ENCODE assay signal across 1 cellular context in genomic region chr20:3927486-3928291, GRCh38.
TF ChIP-seq lines count a peak whose summit lies in the region.

No MANE protein-coding gene starts in this region.

TF ChIP-seq in HepG2, 621 proteins besides CTCF, POLR2A, EP300 and RAD21 (continued from another document and continues in another):
- TF ChIP-seq MYPOP (CRISPR knock-in tag; IDR thresholded peaks at IDR 0.05) (0 out of 2 replicates have a peak, but pooled peaks have one; percentile 46), SMARCE1 (IDR thresholded peaks at IDR 0.05; ENCODE audit: borderline replicate concordance) (no peak), ZNF263 (CRISPR knock-in tag; IDR thresholded peaks at IDR 0.05) (no peak), ELF1 (CRISPR knock-in tag; IDR thresholded peaks at IDR 0.05) (no peak), ZBTB42 (CRISPR knock-in tag; IDR thresholded peaks at IDR 0.05) (no peak), ZNF513 (CRISPR knock-in tag; conservative IDR thresholded peaks at IDR 0.05) (no peak), ZC3H4 (CRISPR knock-in tag; IDR thresholded peaks at IDR 0.05; ENCODE audit: borderline replicate concordance) (peak; percentile 82; the same call in 1 of the 2 replicates), TOPORS (CRISPR knock-in tag; IDR thresholded peaks at IDR 0.05) (0 out of 2 replicates have a peak, but pooled peaks have one; percentile 43), MXI1 (IDR thresholded peaks at IDR 0.05; ENCODE audit: borderline replicate concordance, low read depth, low read length) (no peak), KDM2A (CRISPR knock-in tag; IDR thresholded peaks at IDR 0.05; ENCODE audit: borderline replicate concordance, low read depth) (peak; percentile 72; the same call in 1 of the 2 replicates), EED (CRISPR knock-in tag; IDR thresholded peaks at IDR 0.05) (no peak), ZNF362 (CRISPR knock-in tag; IDR thresholded peaks at IDR 0.05; ENCODE audit: borderline replicate concordance) (no peak), SRSF9 (IDR thresholded peaks at IDR 0.05; ENCODE audit: borderline replicate concordance, insufficient read depth, low read depth, low read length, poor library complexity, severe bottlenecking) (no peak), ZNF747 (CRISPR knock-in tag; IDR thresholded peaks at IDR 0.05; ENCODE audit: borderline replicate concordance) (no peak), NCOA1 (CRISPR knock-in tag; IDR thresholded peaks at IDR 0.05) (no peak), HDAC2 (CRISPR knock-in tag; IDR thresholded peaks at IDR 0.05) (no peak), TBP (CRISPR knock-in tag; IDR thresholded peaks at IDR 0.05) (no peak), HMGXB3 (CRISPR knock-in tag; IDR thresholded peaks at IDR 0.05; ENCODE audit: borderline replicate concordance) (no peak), MAZ (IDR thresholded peaks at IDR 0.05; ENCODE audit: borderline replicate concordance, low read depth, low read length) (no peak), MAZ (CRISPR knock-in tag; IDR thresholded peaks at IDR 0.05; ENCODE audit: low read depth) (no peak), ZNF605 (CRISPR knock-in tag; IDR thresholded peaks at IDR 0.05) (no peak), POLR2AphosphoS2 (IDR thresholded peaks at IDR 0.05; ENCODE audit: low read depth, low read length) (peak; percentile 15; the same call in 1 of the 2 replicates), AHR (CRISPR knock-in tag; IDR thresholded peaks at IDR 0.05) (no peak; the same call in 1 of the 2 replicates), ZNF354B (CRISPR knock-in tag; IDR thresholded peaks at IDR 0.05) (no peak), PAF1 (CRISPR knock-in tag; IDR thresholded peaks at IDR 0.05) (peak; percentile 90; the same call in 1 of the 2 replicates), NR2F2 (IDR thresholded peaks at IDR 0.05; ENCODE audit: borderline replicate concordance, low read depth) (no peak), ZBTB7A (CRISPR knock-in tag; IDR thresholded peaks at IDR 0.05) (no peak), RARG (CRISPR knock-in tag; IDR thresholded peaks at IDR 0.05; ENCODE audit: low read depth) (no peak), GLI4 (CRISPR knock-in tag; IDR thresholded peaks at IDR 0.05; ENCODE audit: borderline replicate concordance) (no peak), ZNF740 (CRISPR knock-in tag; IDR thresholded peaks at IDR 0.05) (peak; percentile 61; the same call in 1 of the 2 replicates), ATM (IDR thresholded peaks at IDR 0.05; ENCODE audit: borderline replicate concordance) (no peak), ZNF562 (CRISPR knock-in tag; IDR thresholded peaks at IDR 0.05; ENCODE audit: borderline replicate concordance) (no peak), TBX2 (CRISPR knock-in tag; IDR thresholded peaks at IDR 0.05; ENCODE audit: borderline replicate concordance) (no peak), HNRNPL (IDR thresholded peaks at IDR 0.05; ENCODE audit: low read depth, low read length) (no peak), ZFP1 (CRISPR knock-in tag; IDR thresholded peaks at IDR 0.05) (no peak), ZNF33B (CRISPR knock-in tag; IDR thresholded peaks at IDR 0.05) (no peak), TBX3 (IDR thresholded peaks at IDR 0.05; ENCODE audit: borderline replicate concordance) (no peak), ZNF629 (CRISPR knock-in tag; conservative IDR thresholded peaks at IDR 0.05) (no peak), NFYB (CRISPR knock-in tag; IDR thresholded peaks at IDR 0.05) (no peak), MTERF4 (CRISPR knock-in tag; IDR thresholded peaks at IDR 0.05) (0 out of 2 replicates have a peak, but pooled peaks have one; percentile 35), TMF1 (CRISPR knock-in tag; IDR thresholded peaks at IDR 0.05; ENCODE audit: low read depth) (no peak), ZNF580 (CRISPR knock-in tag; IDR thresholded peaks at IDR 0.05; ENCODE audit: borderline replicate concordance, low read depth) (no peak), ZNF234 (CRISPR knock-in tag; conservative IDR thresholded peaks at IDR 0.05) (0 out of 2 replicates have a peak, but pooled peaks have one; percentile 1), CEBPB (IDR thresholded peaks at IDR 0.05; ENCODE audit: borderline replicate concordance, low read depth, low read length) (peak; percentile 65), HDAC6 (IDR thresholded peaks at IDR 0.05; ENCODE audit: low read depth, low read length) (no peak)
- TF ChIP-seq, protein P1, sequence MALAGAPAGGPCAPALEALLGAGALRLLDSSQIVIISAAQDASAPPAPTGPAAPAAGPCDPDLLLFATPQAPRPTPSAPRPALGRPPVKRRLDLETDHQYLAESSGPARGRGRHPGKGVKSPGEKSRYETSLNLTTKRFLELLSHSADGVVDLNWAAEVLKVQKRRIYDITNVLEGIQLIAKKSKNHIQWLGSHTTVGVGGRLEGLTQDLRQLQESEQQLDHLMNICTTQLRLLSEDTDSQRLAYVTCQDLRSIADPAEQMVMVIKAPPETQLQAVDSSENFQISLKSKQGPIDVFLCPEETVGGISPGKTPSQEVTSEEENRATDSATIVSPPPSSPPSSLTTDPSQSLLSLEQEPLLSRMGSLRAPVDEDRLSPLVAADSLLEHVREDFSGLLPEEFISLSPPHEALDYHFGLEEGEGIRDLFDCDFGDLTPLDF (CRISPR knock-in tag; IDR thresholded peaks at IDR 0.05), result no peak
- TF ChIP-seq, protein P2, sequence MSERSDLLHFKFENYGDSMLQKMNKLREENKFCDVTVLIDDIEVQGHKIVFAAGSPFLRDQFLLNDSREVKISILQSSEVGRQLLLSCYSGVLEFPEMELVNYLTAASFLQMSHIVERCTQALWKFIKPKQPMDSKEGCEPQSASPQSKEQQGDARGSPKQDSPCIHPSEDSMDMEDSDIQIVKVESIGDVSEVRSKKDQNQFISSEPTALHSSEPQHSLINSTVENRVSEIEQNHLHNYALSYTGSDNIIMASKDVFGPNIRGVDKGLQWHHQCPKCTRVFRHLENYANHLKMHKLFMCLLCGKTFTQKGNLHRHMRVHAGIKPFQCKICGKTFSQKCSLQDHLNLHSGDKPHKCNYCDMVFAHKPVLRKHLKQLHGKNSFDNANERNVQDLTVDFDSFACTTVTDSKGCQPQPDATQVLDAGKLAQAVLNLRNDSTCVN (CRISPR knock-in tag; IDR thresholded peaks at IDR 0.05; ENCODE audit: borderline replicate concordance), result no peak
- TF ChIP-seq, protein P3, sequence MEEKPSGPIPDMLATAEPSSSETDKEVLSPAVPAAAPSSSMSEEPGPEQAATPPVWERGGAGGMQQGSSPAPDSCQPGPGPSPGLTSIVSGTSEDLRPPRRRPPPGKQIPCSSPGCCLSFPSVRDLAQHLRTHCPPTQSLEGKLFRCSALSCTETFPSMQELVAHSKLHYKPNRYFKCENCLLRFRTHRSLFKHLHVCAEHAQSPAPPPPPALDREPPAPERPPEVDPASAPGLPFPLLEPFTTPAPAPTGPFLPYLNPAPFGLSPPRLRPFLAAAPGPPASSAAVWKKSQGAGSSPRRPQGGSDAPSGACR (CRISPR knock-in tag; IDR thresholded peaks at IDR 0.05), result no peak
- TF ChIP-seq, protein P4, sequence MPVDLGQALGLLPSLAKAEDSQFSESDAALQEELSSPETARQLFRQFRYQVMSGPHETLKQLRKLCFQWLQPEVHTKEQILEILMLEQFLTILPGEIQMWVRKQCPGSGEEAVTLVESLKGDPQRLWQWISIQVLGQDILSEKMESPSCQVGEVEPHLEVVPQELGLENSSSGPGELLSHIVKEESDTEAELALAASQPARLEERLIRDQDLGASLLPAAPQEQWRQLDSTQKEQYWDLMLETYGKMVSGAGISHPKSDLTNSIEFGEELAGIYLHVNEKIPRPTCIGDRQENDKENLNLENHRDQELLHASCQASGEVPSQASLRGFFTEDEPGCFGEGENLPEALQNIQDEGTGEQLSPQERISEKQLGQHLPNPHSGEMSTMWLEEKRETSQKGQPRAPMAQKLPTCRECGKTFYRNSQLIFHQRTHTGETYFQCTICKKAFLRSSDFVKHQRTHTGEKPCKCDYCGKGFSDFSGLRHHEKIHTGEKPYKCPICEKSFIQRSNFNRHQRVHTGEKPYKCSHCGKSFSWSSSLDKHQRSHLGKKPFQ (CRISPR knock-in tag; IDR thresholded peaks at IDR 0.05; ENCODE audit: insufficient replicate concordance), result no peak
- TF ChIP-seq, protein P5, sequence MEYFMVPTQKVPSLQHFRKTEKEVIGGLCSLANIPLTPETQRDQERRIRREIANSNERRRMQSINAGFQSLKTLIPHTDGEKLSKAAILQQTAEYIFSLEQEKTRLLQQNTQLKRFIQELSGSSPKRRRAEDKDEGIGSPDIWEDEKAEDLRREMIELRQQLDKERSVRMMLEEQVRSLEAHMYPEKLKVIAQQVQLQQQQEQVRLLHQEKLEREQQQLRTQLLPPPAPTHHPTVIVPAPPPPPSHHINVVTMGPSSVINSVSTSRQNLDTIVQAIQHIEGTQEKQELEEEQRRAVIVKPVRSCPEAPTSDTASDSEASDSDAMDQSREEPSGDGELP (IDR thresholded peaks at IDR 0.05; ENCODE audit: borderline replicate concordance, low read depth), result no peak
